Comparison of ENCODE assay signal across 23 cellular contexts in the genomic region with DNA sequence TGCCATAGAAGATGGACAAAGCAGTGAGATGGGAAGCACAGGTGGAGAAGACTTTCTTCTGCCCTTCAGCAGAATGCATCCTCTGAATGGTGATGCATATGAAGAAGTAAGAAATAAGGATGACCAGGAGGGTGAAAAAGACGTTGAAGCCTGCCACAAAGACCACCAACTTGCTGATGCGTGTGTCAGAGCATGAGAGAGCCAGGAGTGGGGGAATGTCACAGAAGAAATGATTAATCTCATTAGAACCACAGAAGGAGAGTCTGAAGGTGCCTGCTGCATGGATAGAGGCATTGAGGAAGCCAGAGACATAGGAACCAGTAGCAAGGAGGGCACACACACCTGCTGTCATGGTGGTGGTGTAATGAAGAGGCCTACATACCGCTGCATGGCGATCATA. TPM values are rescaled to one million over a fixed set of nuclear protein-coding genes. Genes with fewer than 3 reads are reported as not detected.
DNase-seq lines count a peak whose midpoint lies in the region; ATAC-seq and TF ChIP-seq lines count a peak whose summit lies in the region.
"Had no signal": no experiment of that assay in that cellular context is flagged by ENCODE, and none has a peak within 500 bp of the region (broad histone marks: within the 10 kb centered on the region; RNA-seq: fewer than 3 reads in every experiment).

No MANE protein-coding gene starts in this region.

- POLR2A ChIA-PET in OCI-LY7 (lab: Charles Lee), result interaction anchor here (1.5 kb wide), 1 partner anchor 12 kb away, joined by 5 read pairs; no protein-coding TSS in a partner anchor

- H3K4me1 ChIP-seq in BLaER1 treated with 17β-estradiol and CSF1 and Interleukin-3, amounts not matched to agents 10 nM and 100 nM, result peaks cover 0 to 15% (median 6%) of the 10 kb centered on the region in 10 experiments; a peak in 9 of 20 replicates
- H3K4me1 ChIP-seq in OCI-LY7 (ENCODE audit: insufficient read depth, low read length, poor library complexity, severe bottlenecking), result peaks cover 16% of the 10 kb centered on the region
- H3K4me1 ChIP-seq in body of pancreas, result no peaks in the 10 kb centered on the region
- H3K4me1 ChIP-seq: Peyer's patch had no signal

- BruUV-seq in OCI-LY7 (replicated peaks; lab: Mats Ljungman, UMichigan), result no TSS peak

- peak overlapping the region in 6 of 11 experiments; percentile 1 to 54 (median 38); a peak in 9 of 22 replicates for H3K4me2 ChIP-seq in BLaER1 treated with 17β-estradiol and CSF1 and Interleukin-3, amounts not matched to agents 10 nM and 100 nM
- peak overlapping the region; percentile 25 for H3K4me2 ChIP-seq in OCI-LY7 (ENCODE audit: low read length)
- H3K4me2 ChIP-seq: GM23338 had no signal

- no peak for TF ChIP-seq CTCF in OCI-LY7 (conservative IDR thresholded peaks at IDR 0.05; ENCODE audit: low read length)
- TF ChIP-seq CTCF in body of pancreas (IDR thresholded peaks at IDR 0.05), result no peak

- H3K27me3 Mint-ChIP-seq in stimulated activated naive B cell treated with anti-CD40 and anti-IgM and Interleukin-4, amounts not matched to agents 10 μg/mL and 1 μg/mL and 100 μg/mL, for 72 hours, result no peaks in the 10 kb centered on the region
- H3K27me3 Mint-ChIP-seq: CD8-positive, alpha-beta memory T cell had no signal

- H4K20me1 ChIP-seq in BLaER1 treated with 17β-estradiol and CSF1 and Interleukin-3, amounts not matched to agents 10 nM and 100 nM, result no peaks in the 10 kb centered on the region
- no peaks in the 10 kb centered on the region for H4K20me1 ChIP-seq in OCI-LY7 (ENCODE audit: insufficient read depth, low read length)

- intact Hi-C loops in OCI-LY7 (cut with micrococcal nuclease; ENCODE audit: unreplicated experiment), result no loop called here
- intact Hi-C loops in body of pancreas (cut with DNase I), result no loop called here

- 81% methylated on average over 4 of the region's 4 CpGs for WGBS in body of pancreas, 2 donors

- no peak overlapping the region for H3K9ac ChIP-seq in BLaER1 treated with 17β-estradiol and CSF1 and Interleukin-3, amounts not matched to agents 10 nM and 100 nM

- peaks cover 0 to 4% (median 0%) of the 10 kb centered on the region in 11 experiments; a peak in 2 of 22 replicates for H3K36me3 ChIP-seq in BLaER1 treated with 17β-estradiol and CSF1 and Interleukin-3, amounts not matched to agents 10 nM and 100 nM
- no peaks in the 10 kb centered on the region for H3K36me3 ChIP-seq in OCI-LY7 (ENCODE audit: insufficient read depth, low read length)
- H3K36me3 ChIP-seq in body of pancreas (replicated peaks in 1 of 2; ENCODE audit: insufficient read depth in 1 of 2, low read depth in 2 of 2), result no peaks in the 10 kb centered on the region
- H3K36me3 ChIP-seq: Peyer's patch had no signal

- H3K9me3 ChIP-seq in BLaER1 treated with 17β-estradiol and CSF1 and Interleukin-3, amounts not matched to agents 10 nM and 100 nM (replicated peaks in 1 of 11), result no peaks in the 10 kb centered on the region
- H3K9me3 ChIP-seq in OCI-LY7 (ENCODE audit: low read length) (no peaks in the 10 kb centered on the region), body of pancreas (no peaks in the 10 kb centered on the region)
- H3K9me3 ChIP-seq: Peyer's patch had no signal

- peak; percentile 4 for ATAC-seq in GM19452 (IDR thresholded peaks at IDR 0.05; ENCODE audit: unreplicated experiment)
- peak; percentile 63 for ATAC-seq in stimulated activated naive B cell treated with anti-CD40 and anti-IgM and Interleukin-4, amounts not matched to agents 10 μg/mL and 1 μg/mL and 100 μg/mL, for 72 hours (replicated peaks)
- no peak for ATAC-seq in HG03159 (IDR thresholded peaks at IDR 0.05; ENCODE audit: unreplicated experiment)
- no peak for ATAC-seq in body of pancreas
- ATAC-seq: GM23338 had no signal

- DNase-seq in OCI-LY7 (ENCODE audit: low spot score), result no peak
- DNase-seq in stimulated activated naive B cell treated with anti-CD40 and anti-IgM and Interleukin-4, amounts not matched to agents 10 μg/mL and 1 μg/mL and 100 μg/mL, for 72 hours, result peak; percentile 58
- no peak for DNase-seq in body of pancreas
- no peak for DNase-seq in DMS114 treated with DMSO at 0.1 percent for 48 hours (lab: John Stamatoyannopoulos, UW; ENCODE audit: unreplicated experiment)
- DNase-seq: CD8-positive, alpha-beta memory T cell; DMS153; DND-41; H9; KG1; MM.1S; NCI-H2029; NCI-H446 treated with DMSO at 0.1 percent for 48 hours; NCI-H526; NCI-H82; Peyer's patch; SIG-M5 had no signal

- peak overlapping the region; percentile 97 for H3K27ac Mint-ChIP-seq in stimulated activated naive B cell treated with anti-CD40 and anti-IgM and Interleukin-4, amounts not matched to agents 10 μg/mL and 1 μg/mL and 100 μg/mL, for 72 hours
- H3K27ac Mint-ChIP-seq: GM23338 had no signal

- peaks cover 46 to 70% of the 10 kb centered on the region in 2 donors for H3K4me1 Mint-ChIP-seq in stimulated activated naive B cell treated with anti-CD40 and anti-IgM and Interleukin-4, amounts not matched to agents 10 μg/mL and 1 μg/mL and 100 μg/mL, for 72 hours
- H3K4me1 Mint-ChIP-seq: CD8-positive, alpha-beta memory T cell had no signal

- no peaks in the 10 kb centered on the region for H3K9me2 ChIP-seq in OCI-LY7 (ENCODE audit: insufficient read depth, low read length)

- CTCF ChIA-PET in OCI-LY7 (lab: Charles Lee; ENCODE audit: unreplicated experiment), result no interaction called here

- H3K4me3 Mint-ChIP-seq in stimulated activated naive B cell treated with anti-CD40 and anti-IgM and Interleukin-4, amounts not matched to agents 10 μg/mL and 1 μg/mL and 100 μg/mL, for 72 hours, result peak overlapping the region; percentile 64 to 75
- H3K4me3 Mint-ChIP-seq: CD14-positive monocyte; CD8-positive, alpha-beta memory T cell; GM23338; H9 had no signal

- no peaks in the 10 kb centered on the region for H3K79me2 ChIP-seq in OCI-LY7 (ENCODE audit: insufficient read depth, low read depth, low read length)

- no peak overlapping the region for H3K27ac ChIP-seq in BLaER1 treated with 17β-estradiol and CSF1 and Interleukin-3, amounts not matched to agents 10 nM and 100 nM
- H3K27ac ChIP-seq in OCI-LY7 (ENCODE audit: low read depth, low read length, poor library complexity, severe bottlenecking) (no peak overlapping the region), body of pancreas (no peak overlapping the region)
- H3K27ac ChIP-seq: Peyer's patch, SK-N-MC had no signal

- peaks cover 48 to 61% of the 10 kb centered on the region in 2 donors for H3K36me3 Mint-ChIP-seq in stimulated activated naive B cell treated with anti-CD40 and anti-IgM and Interleukin-4, amounts not matched to agents 10 μg/mL and 1 μg/mL and 100 μg/mL, for 72 hours
- H3K36me3 Mint-ChIP-seq: CD14-positive monocyte had no signal

- H3K27me3 ChIP-seq in BLaER1 treated with 17β-estradiol and CSF1 and Interleukin-3, amounts not matched to agents 10 nM and 100 nM, result no peaks in the 10 kb centered on the region
- no peaks in the 10 kb centered on the region for H3K27me3 ChIP-seq in body of pancreas
- H3K27me3 ChIP-seq: Peyer's patch had no signal

- no peak overlapping the region for H2AFZ ChIP-seq in OCI-LY7 (ENCODE audit: low read length)
- H2AFZ ChIP-seq: GM23338 had no signal

- TF ChIP-seq POLR2A in body of pancreas (IDR thresholded peaks at IDR 0.05), result no peak

- H3K9me3 Mint-ChIP-seq in stimulated activated naive B cell treated with anti-CD40 and anti-IgM and Interleukin-4, amounts not matched to agents 10 μg/mL and 1 μg/mL and 100 μg/mL, for 72 hours, result peaks cover 9% of the 10 kb centered on the region in 2 donors
- H3K9me3 Mint-ChIP-seq: CD14-positive monocyte; CD8-positive, alpha-beta memory T cell; GM23338; H9 had no signal

- no peak overlapping the region for H3K4me3 ChIP-seq in BLaER1 treated with 17β-estradiol and CSF1 and Interleukin-3, amounts not matched to agents 10 nM and 100 nM
- H3K4me3 ChIP-seq in OCI-LY7 (ENCODE audit: low read depth, low read length, poor library complexity, severe bottlenecking) (no peak overlapping the region), body of pancreas (no peak overlapping the region)
- H3K4me3 ChIP-seq: GM23338, Peyer's patch, SK-N-MC had no signal

RNA-seq across cellular contexts. Expression of a gene that starts 0.6 kb away (rescaled TPM):
- total RNA-seq in OCI-LY7 (2014; rRNA removed; shearing (Covaris generic)), result not detected in 2 replicates
- total RNA-seq in OCI-LY7 (2022) (0.48 and 0.55 TPM in 2 replicates), body of pancreas (not detected)
- total RNA-seq: A673, GM23338, H9, Peyer's patch had no signal

Comparison
In these comparisons a context has a peak if more than half of its experiments do, and no peak if none do; other contexts are left out.
1. ATAC-seq: peak in GM19452 (single experiment) and stimulated activated naive B cell treated with anti-CD40 and anti-IgM and Interleukin-4, amounts not matched to agents 10 μg/mL and 1 μg/mL and 100 μg/mL, for 72 hours (2 of 2); none in HG03159 (single experiment) and body of pancreas (single experiment).